ENCODE assay signal across 22 cellular contexts in genomic region chr11:12058425-12059115, GRCh38. TPM values are rescaled to one million over a fixed set of nuclear protein-coding genes. Genes with fewer than 3 reads are reported as not detected.
"Had no signal": no experiment of that assay in that cellular context is flagged by ENCODE, and none has a peak within 500 bp of the region (broad histone marks: within the 10 kb centered on the region; RNA-seq: fewer than 3 reads in every experiment).

No MANE protein-coding gene starts in this region.

- H3K36me3 ChIP-seq: breast epithelium had no signal

- H3K36me3 Mint-ChIP-seq: activated naive CD4-positive, alpha-beta T cell treated with anti-CD3 and anti-CD28 coated beads, Interleukin-2, amount 50 U/mL, for 24 hours; IgD-negative memory B cell had no signal

- H3K27ac Mint-ChIP-seq: activated CD4-positive, alpha-beta T cell treated with anti-CD3 and anti-CD28 coated beads, Interleukin-2, amount 10 ng/mL, durations not matched to agents 7 days and 5 days; activated CD8-positive, alpha-beta T cell treated with anti-CD3 and anti-CD28 coated beads for 36 hours; activated naive CD4-positive, alpha-beta T cell treated with anti-CD3 and anti-CD28 coated beads, Interleukin-2, amount 50 U/mL, for 24 hours; activated T-cell treated with anti-CD3 and anti-CD28 coated beads, Interleukin-2, amount 50 U/mL, for 24 hours; activated T-helper 1 cell treated with anti-CD3 and anti-CD28 coated beads, Interleukin-12 subunit alpha, Interleukin-12 subunit beta, Interleukin-2, Interleukin-4 antibody, amounts not matched to agents 30 ng/mL and 10 ng/mL and 1 ng/mL, durations not matched to agents 14 hours and 24 hours and 36 hours; IgD-negative memory B cell had no signal

- H3K27me3 Mint-ChIP-seq: activated CD4-positive, alpha-beta T cell treated with anti-CD3 and anti-CD28 coated beads, Interleukin-2, amount 10 ng/mL, durations not matched to agents 7 days and 5 days; activated CD8-positive, alpha-beta T cell treated with anti-CD3 and anti-CD28 coated beads for 36 hours; activated naive CD4-positive, alpha-beta T cell treated with anti-CD3 and anti-CD28 coated beads, Interleukin-2, amount 50 U/mL, for 24 hours; activated T-cell treated with anti-CD3 and anti-CD28 coated beads, Interleukin-2, amount 50 U/mL, for 24 hours had no signal

- H3K4me1 ChIP-seq: breast epithelium had no signal

- H3K9me3 Mint-ChIP-seq: activated naive CD4-positive, alpha-beta T cell treated with anti-CD3 and anti-CD28 coated beads, Interleukin-2, amount 50 U/mL, for 24 hours had no signal

- H3K27me3 ChIP-seq: breast epithelium had no signal

- H3K4me3 ChIP-seq: breast epithelium had no signal

- H3K9me3 ChIP-seq: breast epithelium had no signal

- H3K4me3 Mint-ChIP-seq: activated CD4-positive, alpha-beta T cell treated with anti-CD3 and anti-CD28 coated beads, Interleukin-2, amount 10 ng/mL, durations not matched to agents 7 days and 5 days; activated CD8-positive, alpha-beta T cell treated with anti-CD3 and anti-CD28 coated beads for 36 hours; activated naive CD4-positive, alpha-beta T cell treated with anti-CD3 and anti-CD28 coated beads, Interleukin-2, amount 50 U/mL, for 24 hours; activated T-cell treated with anti-CD3 and anti-CD28 coated beads, Interleukin-2, amount 50 U/mL, for 24 hours; activated T-helper 1 cell treated with anti-CD3 and anti-CD28 coated beads, Interleukin-12 subunit alpha, Interleukin-12 subunit beta, Interleukin-2, Interleukin-4 antibody, amounts not matched to agents 30 ng/mL and 10 ng/mL and 1 ng/mL, durations not matched to agents 14 hours and 24 hours and 36 hours had no signal

- ATAC-seq: activated CD8-positive, alpha-beta T cell treated with anti-CD3 and anti-CD28 coated beads for 36 hours had no signal

- H3K27ac ChIP-seq: breast epithelium, VCaP had no signal

- H3K4me1 Mint-ChIP-seq: activated naive CD4-positive, alpha-beta T cell treated with anti-CD3 and anti-CD28 coated beads, Interleukin-2, amount 50 U/mL, for 24 hours; IgD-negative memory B cell had no signal

- DNase-seq: activated CD4-positive, alpha-beta T cell treated with anti-CD3 and anti-CD28 coated beads, Interleukin-2, amount 10 ng/mL, durations not matched to agents 7 days and 5 days; activated CD4-positive, CD25-positive, alpha-beta regulatory T cell; activated CD8-positive, alpha-beta T cell treated with anti-CD3 and anti-CD28 coated beads for 36 hours; activated effector memory CD4-positive, alpha-beta T cell treated with Interleukin-2 at 50 U/mL for 16 hours; activated naive CD4-positive, alpha-beta T cell; activated T-cell treated with anti-CD3 and anti-CD28 coated beads, Interleukin-2, amount 50 U/mL, for 24 hours; caudate nucleus; KG1; NCI-H1048; NCI-H1417; NCI-H1694; NCI-H2029 treated with DMSO at 0.1 percent for 48 hours; NCI-H510A treated with DMSO at 0.1 percent for 48 hours; NCI-H69; NK-92 treated with Interleukin-12 subunit alpha and Interleukin-12 subunit beta, amount 100 ng/mL, for 24 hours; SIG-M5 had no signal

RNA-seq across cellular contexts. Expression of gene DKK3, which starts 50.1 kb away (rescaled TPM):
- total RNA-seq: activated CD4-positive, alpha-beta T cell treated with anti-CD3 and anti-CD28 coated beads, Interleukin-2, amount 10 ng/mL, durations not matched to agents 7 days and 5 days; activated CD8-positive, alpha-beta T cell treated with anti-CD3 and anti-CD28 coated beads for 36 hours; activated T-helper 1 cell treated with anti-CD3 and anti-CD28 coated beads, Interleukin-12 subunit alpha, Interleukin-12 subunit beta, Interleukin-2, Interleukin-4 antibody, amounts not matched to agents 30 ng/mL and 10 ng/mL and 1 ng/mL, durations not matched to agents 14 hours and 24 hours and 36 hours; T-helper 2 cell treated with Interferon-gamma antibody and Interleukin-4, amounts not matched to agents 100 ng/mL and 5 ng/mL, for 36 hours had no signal
- polyA plus RNA-seq: IgD-negative memory B cell had no signal
